ENCODE assay signal across 8 cellular contexts in genomic region chr14:33432407-33433023, GRCh38.
A peak's percentile ranks its signal among the peaks of the same experiment; 100 is the strongest.
DNase-seq lines count a peak whose midpoint lies in the region; ATAC-seq and TF ChIP-seq lines count a peak whose summit lies in the region.

No MANE protein-coding gene starts in this region.

- no peaks in the 10 kb centered on the region for H3K9me3 ChIP-seq in upper lobe of right lung

- peaks cover 5% of the 10 kb centered on the region; the same call in 1 of the 2 replicates for H3K4me1 Mint-ChIP-seq in HFFc6 (ENCODE audit: low read depth)

- DNase-seq in ACHN (peak; percentile 31), HFFc6 (peak; percentile 13), RPMI7951 (ENCODE audit: low read depth) (peak; percentile 25), fibroblast of villous mesenchyme (ENCODE audit: low read depth) (peak; percentile 48), upper lobe of right lung (no peak), retina (no peak)

- H3K36me3 Mint-ChIP-seq in HFFc6 (ENCODE audit: low read depth) = no peaks in the 10 kb centered on the region

- no peak overlapping the region for H3K27ac Mint-ChIP-seq in HFFc6

- in situ Hi-C loops in ACHN (cut with HindIII; ENCODE audit: low pct_ligation_motif_present, low pct_unique_long_range_greater_than_20kb, low sequenced_read_pairs) = no loop called here

- no peaks in the 10 kb centered on the region; the same call in 1 of the 2 replicates for H3K9me3 Mint-ChIP-seq in HFFc6

- no peaks in the 10 kb centered on the region for H3K36me3 ChIP-seq in upper lobe of right lung

- no peak overlapping the region for H3K4me3 ChIP-seq in fibroblast of villous mesenchyme (ENCODE audit: low read depth, low read length)
- H3K4me3 ChIP-seq in upper lobe of right lung = no peak overlapping the region

- no peak overlapping the region for H3K27ac ChIP-seq in upper lobe of right lung

- peak; percentile 64 for ATAC-seq in upper lobe of right lung
- no peak for ATAC-seq in GM18520 (IDR thresholded peaks at IDR 0.05; ENCODE audit: unreplicated experiment)
- no peak for ATAC-seq in GM21367 (IDR thresholded peaks at IDR 0.05; ENCODE audit: unreplicated experiment)

- H3K4me3 Mint-ChIP-seq in HFFc6 = no peak overlapping the region

- intact Hi-C loops in upper lobe of right lung (cut with DNase I) = no loop called here

- no peaks in the 10 kb centered on the region for H3K4me1 ChIP-seq in upper lobe of right lung

- peaks cover 4% of the 10 kb centered on the region; the same call in 1 of the 2 replicates for H3K27me3 Mint-ChIP-seq in HFFc6 (ENCODE audit: insufficient read depth)

- TF ChIP-seq CTCF in HFFc6 (IDR thresholded peaks at IDR 0.05) = peak; percentile 72
- peak; percentile 55 for TF ChIP-seq CTCF in fibroblast of villous mesenchyme (IDR thresholded peaks at IDR 0.05; ENCODE audit: insufficient read depth, low read depth, low read length)
- peak; percentile 49 for TF ChIP-seq CTCF in upper lobe of right lung (IDR thresholded peaks at IDR 0.05)

- no peaks in the 10 kb centered on the region for H3K27me3 ChIP-seq in upper lobe of right lung

Comparison
In these comparisons a context has a peak if more than half of its experiments do, and no peak if none do; other contexts are left out.
1. DNase-seq: peak in ACHN (single experiment), HFFc6 (single experiment), RPMI7951 (single experiment) and fibroblast of villous mesenchyme (single experiment); none in upper lobe of right lung (single experiment) and retina (single experiment).
2. Peak in every context shown above with its lines, with median percentiles within 50 percentile points of each other: CTCF ChIP-seq.